ENCODE assay signal across 1 cellular context in genomic region chr15:65330934-65331645, GRCh38.
TF ChIP-seq lines count a peak whose summit lies in the region.

No MANE protein-coding gene starts in this region.

TF ChIP-seq in H1, 55 proteins besides CTCF, POLR2A, EP300 and RAD21:
- TF ChIP-seq SIN3A (conservative IDR thresholded peaks at IDR 0.05 in 1 of 2, IDR thresholded peaks at IDR 0.05 in 1 of 2; ENCODE audit: low read depth in 1 of 2, low read length in 2 of 2), result 0 out of 4 replicates have a peak, but pooled peaks of 1 of the 2 experiments have one; percentile 49
- no peak for TF ChIP-seq RBBP5 (IDR thresholded peaks at IDR 0.05; ENCODE audit: borderline replicate concordance, low read depth, low read length)
TF ChIP-seq in H1: peak in this region for 1.
